In the genomic region with DNA sequence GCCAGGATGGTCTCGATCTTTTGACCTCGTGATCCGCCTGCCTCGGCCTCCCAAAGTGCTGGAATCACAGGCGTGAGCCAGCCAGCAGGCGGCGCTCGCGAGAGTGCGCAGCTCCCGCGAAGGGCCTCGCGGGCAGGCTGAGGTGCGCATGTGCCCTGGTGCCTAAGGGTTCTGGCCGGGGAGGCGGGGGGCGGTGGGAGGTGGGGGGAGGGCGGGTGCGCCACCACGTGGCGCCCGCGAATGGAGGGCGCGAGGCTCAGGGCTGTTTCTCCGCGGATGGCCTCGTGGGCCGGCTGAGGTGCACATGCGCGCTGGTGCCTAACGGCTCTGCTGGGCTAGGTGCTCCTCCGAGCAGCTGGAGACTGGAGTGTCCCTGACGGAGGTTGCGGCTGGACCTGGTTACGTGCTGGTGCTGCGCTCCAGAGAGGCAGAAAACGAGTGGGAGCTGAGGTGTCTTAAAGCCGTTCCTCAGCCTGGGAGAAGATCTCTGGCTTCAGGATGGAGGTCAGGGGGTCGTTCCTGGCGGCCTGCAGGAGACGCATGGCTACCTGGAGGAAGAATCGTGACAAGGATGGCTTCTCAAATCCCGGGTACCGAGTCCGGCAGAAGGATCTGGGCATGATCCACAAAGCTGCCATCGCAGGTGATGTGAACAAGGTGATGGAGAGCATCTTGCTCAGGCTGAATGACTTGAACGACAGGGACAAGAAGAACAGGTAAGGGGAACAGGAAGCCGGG, we compare ENCODE assay signal across 16 cellular contexts. TPM values are rescaled to one million over a fixed set of nuclear protein-coding genes. Genes with fewer than 3 reads are reported as not detected.
"Had no signal": no experiment of that assay in that cellular context is flagged by ENCODE, and none has a peak within 500 bp of the region (broad histone marks: within the 10 kb centered on the region; RNA-seq: fewer than 3 reads in every experiment).

TSS of gene ANKRD62 (plus strand) at position 324 of the 738 bp plus-strand sequence. CDS start at position 499, 175 bp downstream.

- H3K9me3 ChIP-seq: psoas muscle, sigmoid colon, thoracic aorta had no signal

- H3K4me3 ChIP-seq: dorsolateral prefrontal cortex, psoas muscle, sigmoid colon, stomach, thoracic aorta had no signal

- H3K27me3 ChIP-seq: sigmoid colon had no signal

- DNase-seq: activated CD4-positive, alpha-beta T cell treated with anti-CD3 and anti-CD28 coated beads, Interleukin-2, amount 50 U/mL, for 1 hour; activated naive CD4-positive, alpha-beta T cell treated with Interleukin-2 at 50 U/mL for 16 hours; anterior cingulate cortex; dorsolateral prefrontal cortex; hippocampal formation; psoas muscle; sigmoid colon; stimulated activated CD4-positive, alpha-beta T cell treated with anti-CD3 and anti-CD28 coated beads, Interleukin-2, amount 100 ng/mL, for 24 hours; stomach; T-helper 9 cell had no signal

- H3K36me3 ChIP-seq: sigmoid colon, stomach, thoracic aorta had no signal

- H3K4me1 ChIP-seq: sigmoid colon, stomach had no signal

- H3K27ac ChIP-seq: dorsolateral prefrontal cortex, psoas muscle, sigmoid colon, stomach, thoracic aorta had no signal

- ATAC-seq: activated CD4-positive, CD25-positive, alpha-beta regulatory T cell treated with anti-CD3 and anti-CD28 coated beads, Interleukin-2, amount 50 U/mL, for 24 hours had no signal

RNA-seq across cellular contexts. Expression of gene ANKRD62, which starts in this region (rescaled TPM):
- total RNA-seq: activated CD8-positive, alpha-beta memory T cell treated with anti-CD3 and anti-CD28 coated beads for 36 hours; lower leg skin; omental fat pad; psoas muscle; thoracic aorta; ureter had no signal
- polyA plus RNA-seq: psoas muscle, stomach had no signal
